ENCODE assay signal across 17 cellular contexts in the genomic region with DNA sequence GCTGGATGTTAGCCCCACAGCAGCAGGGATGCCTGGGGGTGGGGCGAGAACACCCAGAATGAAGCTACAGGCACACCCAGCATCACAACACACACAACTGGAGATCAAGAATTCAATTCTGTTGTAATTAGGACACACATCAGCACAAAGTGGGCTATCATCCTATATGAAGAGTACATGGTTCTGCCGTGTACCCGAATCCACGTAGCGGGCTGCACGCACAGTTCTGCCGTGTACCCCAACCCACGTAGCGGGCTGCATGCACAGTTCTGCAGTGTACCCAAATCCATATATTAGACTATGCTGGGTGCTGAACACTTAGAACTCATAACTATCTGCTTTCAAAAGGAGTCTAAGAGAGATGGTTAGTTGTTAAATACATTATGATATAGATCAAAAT.
"Had no signal": no experiment of that assay in that cellular context is flagged by ENCODE, and none has a peak within 500 bp of the region (broad histone marks: within the 10 kb centered on the region; RNA-seq: fewer than 3 reads in every experiment).

No MANE protein-coding gene starts in this region.

- H3K27ac Mint-ChIP-seq: stimulated activated naive B cell treated with anti-CD40 and anti-IgM and Interleukin-4, amounts not matched to agents 10 μg/mL and 1 μg/mL and 100 μg/mL, for 72 hours had no signal

- H3K4me1 ChIP-seq: heart left ventricle, psoas muscle, right lobe of liver, tibial artery, upper lobe of right lung, vagina had no signal

- H3K4me3 ChIP-seq: coronary artery, heart left ventricle, mucosa of descending colon, ovary, psoas muscle, right lobe of liver, suprapubic skin, tibial artery, upper lobe of right lung, vagina had no signal

- H3K9me3 ChIP-seq: heart left ventricle, mucosa of descending colon, ovary, psoas muscle, right lobe of liver, suprapubic skin, tibial artery, upper lobe of right lung, vagina had no signal

- H3K27ac ChIP-seq: coronary artery, heart left ventricle, ovary, psoas muscle, right lobe of liver, suprapubic skin, tibial artery, upper lobe of right lung, vagina had no signal

- DNase-seq: effector CD4-positive, alpha-beta T cell; heart left ventricle; hypothalamus; mammary epithelial cell; mucosa of descending colon; naive thymus-derived CD8-positive, alpha-beta T cell; stimulated activated CD4-positive, alpha-beta T cell treated with anti-CD3 and anti-CD28 coated beads, Interleukin-2, amount 100 ng/mL, for 24 hours; stimulated activated CD4-positive, alpha-beta T cell treated with anti-CD3 and anti-CD28 coated beads, Interleukin-4, amount 100 ng/mL, for 4 hours; stimulated activated naive B cell treated with anti-CD40 and anti-IgM and Interleukin-4, amounts not matched to agents 10 μg/mL and 1 μg/mL and 100 μg/mL, for 72 hours; upper lobe of right lung had no signal

- H3K36me3 ChIP-seq: heart left ventricle, ovary, right lobe of liver, suprapubic skin, tibial artery, upper lobe of right lung, vagina had no signal

- H3K4me3 Mint-ChIP-seq: naive thymus-derived CD8-positive, alpha-beta T cell; stimulated activated naive B cell treated with anti-CD40 and anti-IgM and Interleukin-4, amounts not matched to agents 10 μg/mL and 1 μg/mL and 100 μg/mL, for 72 hours had no signal

- H3K27me3 Mint-ChIP-seq: naive thymus-derived CD8-positive, alpha-beta T cell; stimulated activated naive B cell treated with anti-CD40 and anti-IgM and Interleukin-4, amounts not matched to agents 10 μg/mL and 1 μg/mL and 100 μg/mL, for 72 hours had no signal

- H3K27me3 ChIP-seq: heart left ventricle, ovary, right lobe of liver, suprapubic skin, tibial artery, upper lobe of right lung, vagina had no signal
